Comparison of ENCODE assay signal across 1 cellular context in genomic region chr2:180980943-180981898, GRCh38.
TF ChIP-seq lines count a peak whose summit lies in the region.

No MANE protein-coding gene starts in this region.

TF ChIP-seq in K562, 482 proteins besides CTCF, POLR2A, EP300 and RAD21 (continued from another document):
- TF ChIP-seq NCOA2 (IDR thresholded peaks at IDR 0.05; ENCODE audit: partially characterized antibody in 2 of 2) = no peak
- TF ChIP-seq ZNF436 (CRISPR knock-in tag; IDR thresholded peaks at IDR 0.05) = no peak
- TF ChIP-seq KAT7 (CRISPR knock-in tag; IDR thresholded peaks at IDR 0.05; ENCODE audit: borderline replicate concordance) = peak; percentile 37; the same call in 1 of the 2 replicates
- no peak for TF ChIP-seq PBX2 (CRISPR knock-in tag; IDR thresholded peaks at IDR 0.05; ENCODE audit: low read depth)
- TF ChIP-seq PBX2 (tag; conservative IDR thresholded peaks at IDR 0.05; ENCODE audit: low read depth) = peak; percentile 31; the same call in 1 of the 2 replicates
- TF ChIP-seq MIER1 (IDR thresholded peaks at IDR 0.05; ENCODE audit: low read depth) = peak; percentile 23; the same call in 1 of the 2 replicates
- no peak; the same call in 1 of the 2 replicates for TF ChIP-seq AFF4 (CRISPR knock-in tag; IDR thresholded peaks at IDR 0.05)
- TF ChIP-seq E2F4 (CRISPR knock-in tag; IDR thresholded peaks at IDR 0.05; ENCODE audit: low read depth) = no peak
- TF ChIP-seq KLF1 (tag; IDR thresholded peaks at IDR 0.05) = no peak
- 0 out of 2 replicates have a peak, but pooled peaks have one; percentile 52 for TF ChIP-seq SAFB (IDR thresholded peaks at IDR 0.05; ENCODE audit: borderline replicate concordance, low read depth, low read length)
- peak; percentile 70 for TF ChIP-seq ZFX (CRISPR knock-in tag; IDR thresholded peaks at IDR 0.05)
- peak; percentile 8; the same call in 1 of the 2 replicates for TF ChIP-seq ZBED1 (IDR thresholded peaks at IDR 0.05)
- no peak for TF ChIP-seq ZNF146 (CRISPR knock-in tag; IDR thresholded peaks at IDR 0.05; ENCODE audit: unreplicated experiment)
- TF ChIP-seq ELK1 (CRISPR knock-in tag; IDR thresholded peaks at IDR 0.05) = no peak
- peak in 1 of 2 experiments; percentile 67; a peak in 1 of 4 replicates for TF ChIP-seq UBTF (IDR thresholded peaks at IDR 0.05; ENCODE audit: borderline replicate concordance in 1 of 2, low read depth in 2 of 2, low read length in 2 of 2)
- TF ChIP-seq SMC3 (conservative IDR thresholded peaks at IDR 0.05; ENCODE audit: insufficient read depth, low read depth, low read length) = no peak
- TF ChIP-seq NR2C2 (CRISPR knock-in tag; IDR thresholded peaks at IDR 0.05) = no peak
- TF ChIP-seq NR2C2 (tag; IDR thresholded peaks at IDR 0.05) = no peak
- no peak for TF ChIP-seq HDAC8 (tag; IDR thresholded peaks at IDR 0.05)
- no peak for TF ChIP-seq NR1H2 (CRISPR knock-in tag; IDR thresholded peaks at IDR 0.05)
- no peak for TF ChIP-seq STAT5A (IDR thresholded peaks at IDR 0.05; ENCODE audit: borderline replicate concordance, low read length)
- no peak for TF ChIP-seq RFX7 (CRISPR knock-in tag; IDR thresholded peaks at IDR 0.05)
- TF ChIP-seq TAF15 (IDR thresholded peaks at IDR 0.05; ENCODE audit: low read depth, low read length) = no peak
- no peak for TF ChIP-seq TFAM (CRISPR knock-in tag; conservative IDR thresholded peaks at IDR 0.05)
- no peak for TF ChIP-seq RBM15 (IDR thresholded peaks at IDR 0.05; ENCODE audit: insufficient read depth, low read length)
- TF ChIP-seq ZNF23 (CRISPR knock-in tag; IDR thresholded peaks at IDR 0.05) = no peak
- TF ChIP-seq PHF20 (IDR thresholded peaks at IDR 0.05; ENCODE audit: partially characterized antibody) = no peak
- TF ChIP-seq HOMEZ (CRISPR knock-in tag; IDR thresholded peaks at IDR 0.05) = no peak
- peak; percentile 20 for TF ChIP-seq CCNT2 (IDR thresholded peaks at IDR 0.05; ENCODE audit: borderline replicate concordance, extremely low read depth, insufficient read length, low read depth, low read length)
- TF ChIP-seq FOS (IDR thresholded peaks at IDR 0.05; ENCODE audit: extremely low read depth, insufficient read length) = no peak
- no peak for TF ChIP-seq THRAP3 (IDR thresholded peaks at IDR 0.05; ENCODE audit: borderline replicate concordance)
- TF ChIP-seq CUX1 (CRISPR knock-in tag; IDR thresholded peaks at IDR 0.05) = no peak
- TF ChIP-seq SMARCA5 (IDR thresholded peaks at IDR 0.05) = no peak
TF ChIP-seq in K562: peak in this region for 24.
